8 cellular contexts compared by ENCODE assay signal in the genomic region with DNA sequence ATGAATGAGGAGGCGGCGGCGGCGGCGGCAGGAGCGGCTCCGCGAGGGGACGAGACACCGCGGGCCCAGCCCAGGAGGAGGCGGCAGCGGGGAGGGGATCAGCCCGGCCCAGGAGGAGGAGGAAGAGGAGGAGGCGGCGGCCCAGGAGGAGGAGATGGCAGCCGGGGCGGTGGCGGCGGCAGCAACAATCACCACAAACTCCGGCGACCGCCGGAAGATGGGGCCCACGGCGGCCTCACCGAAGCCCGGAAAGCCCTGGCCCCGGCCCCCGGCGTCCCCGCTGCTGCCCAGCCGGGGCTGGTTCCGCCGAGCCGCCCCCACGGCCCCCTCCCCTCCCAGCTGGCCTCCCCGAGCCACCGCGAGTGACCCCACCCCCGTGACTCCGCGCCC. TPM values are rescaled to one million over a fixed set of nuclear protein-coding genes. Genes with fewer than 3 reads are reported as not detected.
DNase-seq lines count a peak whose midpoint lies in the region; ATAC-seq and TF ChIP-seq lines count a peak whose summit lies in the region.
"Not testable (repeated sequence)": the region's sequence is repeated elsewhere in the genome, so short reads cannot be mapped to it uniquely, and the experiment has no call there.

No MANE protein-coding gene starts in this region.

- not testable (repeated sequence) for H3K36me3 Mint-ChIP-seq in naive B cell

- in situ Hi-C loops in Caki2 (cut with HindIII; ENCODE audit: low pct_unique_long_range_greater_than_20kb, low sequenced_read_pairs), result not testable (repeated sequence)

- peak; percentile 70 for DNase-seq in Caki2 (ENCODE audit: low read depth)
- not testable (repeated sequence) for DNase-seq in RWPE2 (ENCODE audit: low spot score); esophagus squamous epithelium (lab: John Stamatoyannopoulos, UW)
- DNase-seq in activated T-cell treated with anti-CD3 and anti-CD28 coated beads, Interleukin-2, amount 50 U/mL, for 48 hours, result peak; percentile 70 to 79
- DNase-seq in naive B cell, result peak; percentile 71
- DNase-seq in stimulated activated CD8-positive, alpha-beta memory T cell treated with anti-CD3 and anti-CD28 coated beads, Interleukin-2, amount 100 ng/mL, for 1 hour (ENCODE audit: low read depth in 2 of 2), result peak; percentile 27 to 47

- H3K4me1 ChIP-seq in RWPE2 (ENCODE audit: insufficient read depth, poor library complexity, severe bottlenecking) (peaks cover 16% of the 10 kb centered on the region), esophagus squamous epithelium (peaks cover 10 to 53% (median 15%) of the 10 kb centered on the region in 3 donors)

- H3K27ac ChIP-seq in RWPE2 (ENCODE audit: poor library complexity, severe bottlenecking) (peak overlapping the region; percentile 82), esophagus squamous epithelium (peak overlapping the region; percentile 86 to 99 (median 94))

- TF ChIP-seq POLR2A in esophagus squamous epithelium (IDR thresholded peaks at IDR 0.05), result not testable (repeated sequence)

- H3K27me3 Mint-ChIP-seq in naive B cell, result not testable (repeated sequence)

- not testable (repeated sequence) for H3K36me3 ChIP-seq in RWPE2 (ENCODE audit: low read depth)
- peaks cover 0 to 11% (median 0%) of the 10 kb centered on the region in 3 donors for H3K36me3 ChIP-seq in esophagus squamous epithelium

- not testable (repeated sequence) for H3K9me3 ChIP-seq in RWPE2 (ENCODE audit: severe bottlenecking); esophagus squamous epithelium

- peak; percentile 51 for ATAC-seq in GM21529 (IDR thresholded peaks at IDR 0.05; ENCODE audit: unreplicated experiment)
- peak; percentile 35 for ATAC-seq in HG03571 (IDR thresholded peaks at IDR 0.05; ENCODE audit: unreplicated experiment)
- ATAC-seq in RWPE2 (ENCODE audit: low read depth), result peak; percentile 71
- peak; percentile 60 for ATAC-seq in naive B cell (ENCODE audit: low read depth in 2 of 2)

- not testable (repeated sequence) for TF ChIP-seq CTCF in RWPE2 (IDR thresholded peaks at IDR 0.05; ENCODE audit: poor library complexity, severe bottlenecking); esophagus squamous epithelium (IDR thresholded peaks at IDR 0.05)

- H3K4me3 Mint-ChIP-seq in naive B cell, result peak overlapping the region in 7 of 8 donors; percentile 49 to 89 (median 68)

- not testable (repeated sequence) for H3K9me3 Mint-ChIP-seq in naive B cell

- H3K4me1 Mint-ChIP-seq in naive B cell, result peaks cover 37 to 55% (median 53%) of the 10 kb centered on the region in 3 donors

- not testable (repeated sequence) for H3K27me3 ChIP-seq in RWPE2 (ENCODE audit: insufficient read depth, poor library complexity, severe bottlenecking); esophagus squamous epithelium

- peak overlapping the region in 2 of 6 donors; percentile 77 to 96 for H3K27ac Mint-ChIP-seq in naive B cell

- H3K4me3 ChIP-seq in RWPE2 (ENCODE audit: severe bottlenecking) (peak overlapping the region; percentile 95), esophagus squamous epithelium (peak overlapping the region; percentile 63 to 97 (median 88))

- intact Hi-C loops in esophagus squamous epithelium (cut with DNase I), result not testable (repeated sequence)

- no CpG with 5 or more reads among the region's 43 CpGs for WGBS in esophagus squamous epithelium, 2 donors

RNA-seq across cellular contexts. Expression of a gene that starts 0.5 kb away (rescaled TPM):
- 33.4 and 43.2 TPM in 2 replicates for total RNA-seq in Caki2 (2014; rRNA removed; shearing (Covaris generic); ENCODE audit: low replicate concordance)
- 10 to 100 TPM; 32.1 to 61.7 (median 45.0) TPM for total RNA-seq in esophagus squamous epithelium
- 10 to 100 TPM; 45.8 to 85.6 (median 53.1) TPM for polyA plus RNA-seq in naive B cell (ENCODE audit: low read depth in 6 of 6)

RNA-seq across cellular contexts. Expression of a gene that starts 29.3 kb away (rescaled TPM):
- total RNA-seq in Caki2 (2014; rRNA removed; shearing (Covaris generic); ENCODE audit: low replicate concordance), result 234 and 237 TPM in 2 replicates
- total RNA-seq in esophagus squamous epithelium, result 10 to 100 TPM; 53.0 to 58.2 (median 54.6) TPM
- 100 to 1,000 TPM; 129 to 189 (median 169) TPM for polyA plus RNA-seq in naive B cell (ENCODE audit: low read depth in 6 of 6)

RNA-seq across cellular contexts. Expression of a gene that starts 53.1 kb away (rescaled TPM):
- 18.9 and 21.3 TPM in 2 replicates for total RNA-seq in Caki2 (2014; rRNA removed; shearing (Covaris generic); ENCODE audit: low replicate concordance)
- total RNA-seq in esophagus squamous epithelium, result 10 to 100 TPM; 13.1 to 19.4 (median 14.4) TPM
- 10 to 100 TPM; 15.6 to 19.5 (median 16.4) TPM for polyA plus RNA-seq in naive B cell (ENCODE audit: low read depth in 6 of 6)
